In the genomic region with DNA sequence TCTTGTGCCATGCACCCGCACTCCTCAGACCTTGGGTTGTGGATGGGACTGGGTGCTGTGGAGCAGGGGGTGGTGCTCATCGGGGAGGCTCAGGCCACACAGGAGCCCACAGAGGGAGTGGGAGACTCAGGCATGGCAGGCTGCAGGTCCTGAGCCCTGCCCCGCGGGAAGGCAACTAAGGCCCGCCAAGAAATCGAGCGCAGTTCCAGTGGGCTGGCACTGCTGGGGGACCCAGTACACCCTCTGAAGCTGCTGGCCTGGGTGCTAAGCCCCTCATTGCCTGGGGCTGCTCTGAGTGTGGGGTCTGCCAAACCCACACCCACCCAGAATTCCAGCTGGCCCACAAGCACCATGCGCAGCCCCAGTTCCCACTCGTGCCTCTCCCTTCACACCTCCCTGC, we compare ENCODE assay signal across 18 cellular contexts.
"Had no signal": no experiment of that assay in that cellular context is flagged by ENCODE, and none has a peak within 500 bp of the region (broad histone marks: within the 10 kb centered on the region; RNA-seq: fewer than 3 reads in every experiment).

No MANE protein-coding gene starts in this region.

- DNase-seq: colonic mucosa; cortex of kidney; dermis blood vessel endothelial cell; dorsolateral prefrontal cortex; effector CD4-positive, alpha-beta T cell; effector CD8-positive, alpha-beta T cell; effector memory CD4-positive, alpha-beta T cell; effector memory CD8-positive, alpha-beta T cell; endodermal cell; erythroblast; esophagus squamous epithelium; foreskin fibroblast; foreskin keratinocyte; gastrocnemius medialis; glutamatergic neuron; head of caudate nucleus; heart left ventricle; heart right ventricle had no signal
